Comparison of ENCODE assay signal across 8 cellular contexts in the genomic region with DNA sequence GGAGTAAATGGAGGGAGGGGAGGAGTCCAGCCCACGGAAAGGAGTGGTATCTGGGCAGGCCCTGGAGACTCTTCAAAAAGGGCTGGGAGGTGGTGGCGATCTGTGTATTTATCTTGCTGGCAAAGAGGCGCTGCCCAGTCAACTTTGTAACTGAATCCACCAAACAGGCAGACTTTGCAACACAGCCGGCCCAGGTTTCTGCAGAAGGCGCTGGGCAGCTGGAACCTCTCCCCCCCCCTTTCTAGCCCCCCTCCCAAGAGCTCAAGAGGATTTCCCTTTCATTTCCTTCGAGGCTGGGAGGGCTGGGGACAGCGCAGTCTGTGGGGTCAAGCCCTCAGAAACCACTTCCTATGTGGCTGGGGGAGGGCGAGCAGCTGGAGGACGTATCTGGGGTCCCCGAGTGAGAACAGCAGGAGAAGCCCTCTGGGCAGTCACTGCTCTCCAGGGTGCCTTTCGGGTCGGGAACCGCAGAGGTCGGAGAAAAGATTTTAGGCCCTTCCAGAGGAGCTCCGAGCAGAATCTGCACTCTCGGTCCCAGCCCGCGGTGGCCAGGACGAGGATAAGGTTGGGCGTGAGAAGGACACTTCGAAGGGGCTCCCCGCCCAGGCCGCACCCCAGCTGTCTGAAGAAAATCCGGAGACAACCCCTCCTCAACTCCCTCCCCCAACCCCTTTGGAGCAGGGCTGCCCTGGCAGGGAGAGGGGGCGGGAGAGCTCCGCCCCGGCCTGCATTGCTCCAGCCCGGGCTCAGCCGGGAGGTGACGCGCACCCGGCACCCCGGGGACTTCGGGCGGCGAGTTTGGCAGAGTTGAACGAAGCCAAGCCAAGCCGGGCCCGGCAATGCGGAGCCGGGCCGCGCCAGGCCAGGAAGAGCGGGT. TPM values are rescaled to one million over a fixed set of nuclear protein-coding genes. Genes with fewer than 3 reads are reported as not detected.
DNase-seq lines count a peak whose midpoint lies in the region; ATAC-seq and TF ChIP-seq lines count a peak whose summit lies in the region.

No MANE protein-coding gene starts in this region.

- H2BK5ac ChIP-seq in IMR-90 (ENCODE audit: low read depth, low read length, poor library complexity, severe bottlenecking), result peak overlapping the region; percentile 79

- H2AK9ac ChIP-seq in IMR-90 (replicated peaks; ENCODE audit: low read depth, low read length, poor library complexity), result peak overlapping the region; percentile 99

- H3K36me3 Mint-ChIP-seq in Calu3 (ENCODE audit: insufficient read depth, unreplicated experiment) (peaks cover 25% of the 10 kb centered on the region), MCF 10A (ENCODE audit: insufficient read depth, unreplicated experiment) (no peaks in the 10 kb centered on the region), immature natural killer cell (no peaks in the 10 kb centered on the region)

- peak overlapping the region; percentile 71 for H2BK120ac ChIP-seq in IMR-90 (ENCODE audit: low read depth, low read length)

- in situ Hi-C loops in IMR-90 (cut with MboI; ENCODE audit: low sequenced_read_pairs), result no loop called here

- H2BK15ac ChIP-seq in IMR-90 (ENCODE audit: low read depth, low read length), result peak overlapping the region; percentile 35; the same call in 1 of the 3 replicates

- peak overlapping the region; percentile 88 for H3K23ac ChIP-seq in IMR-90 (ENCODE audit: low read depth, low read length)

- H3K27me3 Mint-ChIP-seq in Calu3 (ENCODE audit: unreplicated experiment) (peaks cover 65% of the 10 kb centered on the region), MCF 10A (ENCODE audit: insufficient read depth, unreplicated experiment) (no peaks in the 10 kb centered on the region), immature natural killer cell (ENCODE audit: low read depth in 3 of 3) (peaks cover 2 to 13% (median 2%) of the 10 kb centered on the region in 3 donors)

- peak overlapping the region; percentile 19 for H4K5ac ChIP-seq in IMR-90 (ENCODE audit: low read depth, low read length)

- dilution Hi-C loops in IMR-90 (cut with HindIII; ENCODE audit: low sequenced_read_pairs, unreplicated experiment), result no loop called here

- H3K9ac ChIP-seq in IMR-90 (ENCODE audit: low read depth, low read length), result peak overlapping the region; percentile 89

- H3K36me3 ChIP-seq in IMR-90 (ENCODE audit: control insufficient read depth, insufficient read depth, low read length), result peaks cover 19% of the 10 kb centered on the region; the same call in 1 of the 2 replicates

- H2BK20ac ChIP-seq in IMR-90 (ENCODE audit: low read depth, low read length), result 0 out of 2 replicates have a peak overlapping the region, but pooled peaks have one; percentile 10

- ATAC-seq in GM21447 (IDR thresholded peaks at IDR 0.05; ENCODE audit: unreplicated experiment) (peak; percentile 24), IMR-90 (ENCODE audit: low read depth) (peak; percentile 30)

- peak overlapping the region; percentile 93 for H3K4ac ChIP-seq in IMR-90 (ENCODE audit: low read depth, low read length)

- peak overlapping the region; percentile 93 for H3K4me2 ChIP-seq in IMR-90 (ENCODE audit: low read depth, low read length)

- peak overlapping the region; percentile 80 for H3K56ac ChIP-seq in IMR-90 (ENCODE audit: extremely low read depth, insufficient read depth, low read length)

- peak overlapping the region; percentile 84 for H2AFZ ChIP-seq in IMR-90 (replicated peaks; ENCODE audit: low read length, poor library complexity)

- no TSS peak for BruUV-seq in Calu3 (replicated peaks; lab: Mats Ljungman, UMichigan)
- no TSS peak for BruUV-seq in IMR-90 (replicated peaks; lab: Mats Ljungman, UMichigan)
- no TSS peak for BruUV-seq in MCF 10A (replicated peaks; lab: Mats Ljungman, UMichigan)

- H3K79me1 ChIP-seq in IMR-90 (ENCODE audit: low read depth in 1 of 2, low read length in 2 of 2), result peaks cover 15 to 58% of the 10 kb centered on the region in 2 experiments

- H3K4me3 ChIP-seq in IMR-90 (ENCODE audit: insufficient read depth, low read depth, low read length), result peak overlapping the region; percentile 87

- DNase-seq in Calu3 (peak; percentile 61), IMR-90 (peak; percentile 68), T-helper 9 cell (peak; percentile 38), MCF 10A (ENCODE audit: unreplicated experiment) (peak; percentile 56), immature natural killer cell (peak; percentile 50 to 56 (median 53)), smooth muscle cell of the brain vasculature (ENCODE audit: low read depth, low spot score) (peak; percentile 55), NCI-H2029 treated with DMSO at 0.1 percent for 48 hours (lab: John Stamatoyannopoulos, UW) (no peak)

- peaks cover 50% of the 10 kb centered on the region for H4K20me1 ChIP-seq in IMR-90 (ENCODE audit: insufficient read depth, low read length)

- H3K27ac ChIP-seq in IMR-90 (ENCODE audit: insufficient read depth, low read length), result peak overlapping the region; percentile 73

- H3K9me3 Mint-ChIP-seq in Calu3 (ENCODE audit: low read depth, unreplicated experiment), result no peaks in the 10 kb centered on the region
- no peaks in the 10 kb centered on the region for H3K9me3 Mint-ChIP-seq in MCF 10A (ENCODE audit: unreplicated experiment)
- H3K9me3 Mint-ChIP-seq in immature natural killer cell, result no peaks in the 10 kb centered on the region

- 0 out of 2 replicates have a peak, but pooled peaks have one; percentile 1 for TF ChIP-seq RAD21 in IMR-90 (IDR thresholded peaks at IDR 0.05; ENCODE audit: low read length)

- H3K18ac ChIP-seq in IMR-90 (ENCODE audit: low read depth, low read length), result peak overlapping the region; percentile 67; the same call in 1 of the 2 replicates

- H3K9me3 ChIP-seq in IMR-90 (ENCODE audit: control insufficient read depth, insufficient read depth, low read length), result no peaks in the 10 kb centered on the region

- WGBS in IMR-90 (ENCODE audit: extremely low coverage in 2 of 2, insufficient read length in 1 of 2), 2 experiments, result 0% methylated on average over 6 of the region's 44 CpGs; no CpG with 5 or more reads in 1 of the 2 experiments

- peak overlapping the region; percentile 85 for H2AK5ac ChIP-seq in IMR-90 (ENCODE audit: low read depth, low read length)

- H4K8ac ChIP-seq in IMR-90 (ENCODE audit: low read depth in 2 of 2, low read length in 2 of 2), result peak overlapping the region; percentile 9 to 55; a peak in 2 of 4 replicates

- H3K27ac Mint-ChIP-seq in Calu3 (ENCODE audit: unreplicated experiment) (peak overlapping the region; percentile 41), MCF 10A (ENCODE audit: low read depth, unreplicated experiment) (peak overlapping the region; percentile 39), immature natural killer cell (peak overlapping the region; percentile 70 to 93 (median 88))

- peak overlapping the region; percentile 88 for H3K14ac ChIP-seq in IMR-90 (replicated peaks; ENCODE audit: low read depth, low read length)

- no peaks in the 10 kb centered on the region for H3K27me3 ChIP-seq in IMR-90 (ENCODE audit: control insufficient read depth, insufficient read depth, low read length)

- H3K4me1 ChIP-seq in IMR-90 (ENCODE audit: control insufficient read depth, insufficient read depth, low read length), result peaks cover 31% of the 10 kb centered on the region

- POLR2A ChIA-PET in IMR-90 (lab: Charles Lee; ENCODE audit: unreplicated experiment), result interaction anchor here (0.8 kb wide), 2 partner anchors 8 to 22 kb away, joined by 3 read pairs; no protein-coding TSS in a partner anchor
- POLR2A ChIA-PET in MCF 10A (lab: Yijun Ruan, JAX), result interaction anchor here (0.6 to 1.7 kb wide), 9 partner anchors 9 to 123 kb away, joined by 3 to 19 read pairs (median 4); no protein-coding TSS in a partner anchor

- intact Hi-C loops in Calu3 (cut with micrococcal nuclease; ENCODE audit: unreplicated experiment), result no loop called here
- intact Hi-C loops in IMR-90 (cut with micrococcal nuclease), result loop anchor here (1.0 to 2.0 kb wide), 3 partner anchors 22 to 45 kb away; no protein-coding TSS in a partner anchor
- intact Hi-C loops in MCF 10A (cut with micrococcal nuclease), result no loop called here

- TF ChIP-seq POLR2A in IMR-90 (IDR thresholded peaks at IDR 0.05; ENCODE audit: low read depth, low read length), result no peak

- TF ChIP-seq CTCF in Calu3 (IDR thresholded peaks at IDR 0.05; ENCODE audit: unreplicated experiment), result no peak
- TF ChIP-seq CTCF in IMR-90 (conservative IDR thresholded peaks at IDR 0.05; ENCODE audit: low read depth, low read length), result no peak
- no peak for TF ChIP-seq CTCF in MCF 10A (IDR thresholded peaks at IDR 0.05; ENCODE audit: unreplicated experiment)

- H3K4me3 Mint-ChIP-seq in Calu3 (ENCODE audit: low read depth, unreplicated experiment) (peak overlapping the region; percentile 70), MCF 10A (ENCODE audit: unreplicated experiment) (peak overlapping the region; percentile 72), immature natural killer cell (peak overlapping the region; percentile 93 to 98 (median 96))

- H3K4me1 Mint-ChIP-seq in Calu3 (ENCODE audit: low read depth, unreplicated experiment) (peaks cover 29% of the 10 kb centered on the region), MCF 10A (ENCODE audit: insufficient read depth, unreplicated experiment) (peaks cover 30% of the 10 kb centered on the region), immature natural killer cell (peaks cover 31 to 36% of the 10 kb centered on the region in 2 donors)

- H4K91ac ChIP-seq in IMR-90 (ENCODE audit: insufficient read depth, low read depth, low read length), result peak overlapping the region; percentile 86

- H3K9me1 ChIP-seq in IMR-90 (ENCODE audit: insufficient read depth, low read length), result peaks cover 38% of the 10 kb centered on the region

- CTCF ChIA-PET in Calu3 (lab: Charles Lee), result interaction anchor here (0.6 to 1.5 kb wide), 7 partner anchors 11 to 70 kb away, joined by 3 to 6 read pairs (median 4); no protein-coding TSS in a partner anchor
- CTCF ChIA-PET in IMR-90 (lab: Yijun Ruan, JAX), result no interaction called here
- CTCF ChIA-PET in MCF 10A (lab: Yijun Ruan, JAX), result interaction anchor here (0.6 to 1.9 kb wide), 5 partner anchors 22 to 70 kb away, joined by 3 to 7 read pairs (median 3); no protein-coding TSS in a partner anchor

TF ChIP-seq in IMR-90, 13 proteins besides CTCF, POLR2A, EP300 and RAD21:
- no peak for TF ChIP-seq CEBPB (IDR thresholded peaks at IDR 0.05; ENCODE audit: low read depth, low read length)
- 0 out of 2 replicates have a peak, but pooled peaks have one; percentile 24 for TF ChIP-seq MAZ (IDR thresholded peaks at IDR 0.05; ENCODE audit: borderline replicate concordance, low read depth, low read length)

RNA-seq across cellular contexts. Expression of gene ZCCHC24, which starts 0.9 kb away (rescaled TPM):
- total RNA-seq in Calu3 (2022), result 0.98 and 1.4 TPM in 2 replicates
- 12.2 and 15.1 TPM in 2 replicates for total RNA-seq in IMR-90 (2012; rRNA removed)
- polyA plus RNA-seq in IMR-90 (2012; rRNA removed), result 25.9 and 29.9 TPM in 2 replicates
- 19.8 and 29.3 TPM in 2 replicates for polyA plus RNA-seq in IMR-90 (2012; cell fraction: cytosol; rRNA removed)
- 22.4 and 28.3 TPM in 2 replicates for polyA plus RNA-seq in IMR-90 (2012; cell fraction: nucleus; rRNA removed; ENCODE audit: low replicate concordance)
- 2.8 and 3.1 TPM in 2 replicates for total RNA-seq in MCF 10A (2022)
- polyA plus RNA-seq in immature natural killer cell, result 1 to 10 TPM; 1.6 to 2.2 (median 1.7) TPM
